ENCODE assay signal across 8 cellular contexts in genomic region chr1:60692031-60692430, GRCh38.
"Had no signal": no experiment of that assay in that cellular context is flagged by ENCODE, and none has a peak within 500 bp of the region (broad histone marks: within the 10 kb centered on the region; RNA-seq: fewer than 3 reads in every experiment).

No MANE protein-coding gene starts in this region.

- H3K36me3 ChIP-seq: HAP-1 had no signal

- H3K27ac Mint-ChIP-seq: GM23338, H9, HFFc6 had no signal

- H3K9me3 ChIP-seq: HAP-1 had no signal

- H3K4me1 ChIP-seq: HAP-1 had no signal

- H3K4me1 Mint-ChIP-seq: GM23338, H9 had no signal

- H3K27ac ChIP-seq: GM23248 had no signal

- H3K4me3 Mint-ChIP-seq: GM23338, H9, HFFc6 had no signal

- H3K4me3 ChIP-seq: GM23248, GM23338, HAP-1 had no signal

- DNase-seq: GM23248, GOT3, H7, H9, HCEC 1CT, HFFc6 had no signal
